ENCODE assay signal across 8 cellular contexts in genomic region chr11:32297629-32298028, GRCh38.
DNase-seq lines count a peak whose midpoint lies in the region; ATAC-seq and TF ChIP-seq lines count a peak whose summit lies in the region.

No MANE protein-coding gene starts in this region.

- H3K4me3 ChIP-seq in DOHH2 (ENCODE audit: low read length) (no peak overlapping the region), RWPE2 (ENCODE audit: severe bottlenecking) (no peak overlapping the region)

- no peaks in the 10 kb centered on the region for H3K36me3 ChIP-seq in DOHH2 (ENCODE audit: control insufficient read depth, low read length)
- no peaks in the 10 kb centered on the region for H3K36me3 ChIP-seq in RWPE2 (ENCODE audit: low read depth)

- H3K27me3 ChIP-seq in DOHH2 (ENCODE audit: control insufficient read depth, low read length) (no peaks in the 10 kb centered on the region), RWPE2 (ENCODE audit: insufficient read depth, poor library complexity, severe bottlenecking) (no peaks in the 10 kb centered on the region)

- H3K27ac ChIP-seq in DOHH2 (ENCODE audit: low read depth, low read length), result no peak overlapping the region
- H3K27ac ChIP-seq in RWPE2 (ENCODE audit: poor library complexity, severe bottlenecking), result no peak overlapping the region

- TF ChIP-seq CTCF in DOHH2 (IDR thresholded peaks at IDR 0.05; ENCODE audit: low read depth, low read length, poor library complexity, severe bottlenecking), result peak; percentile 34
- peak; percentile 50 for TF ChIP-seq CTCF in RWPE2 (IDR thresholded peaks at IDR 0.05; ENCODE audit: poor library complexity, severe bottlenecking)

- ATAC-seq in RWPE2 (ENCODE audit: low read depth) (peak; percentile 55), HG03108 (IDR thresholded peaks at IDR 0.05; ENCODE audit: unreplicated experiment) (no peak), HG03159 (IDR thresholded peaks at IDR 0.05; ENCODE audit: unreplicated experiment) (no peak), HG03342 (IDR thresholded peaks at IDR 0.05; ENCODE audit: unreplicated experiment) (no peak)

- H3K4me2 ChIP-seq in DOHH2 (ENCODE audit: low read length), result no peak overlapping the region

- H3K9me3 ChIP-seq in DOHH2 (ENCODE audit: control insufficient read depth, insufficient read depth, low read length) (no peaks in the 10 kb centered on the region), RWPE2 (ENCODE audit: severe bottlenecking) (no peaks in the 10 kb centered on the region)

- H3K4me1 ChIP-seq in DOHH2 (ENCODE audit: control insufficient read depth, low read length) (no peaks in the 10 kb centered on the region), RWPE2 (ENCODE audit: insufficient read depth, poor library complexity, severe bottlenecking) (peaks cover 1% of the 10 kb centered on the region)

- no peaks in the 10 kb centered on the region for H3F3A ChIP-seq in DOHH2 (ENCODE audit: control insufficient read depth, insufficient read depth)

- intact Hi-C loops in head of caudate nucleus (cut with DNase I), result loop anchor here (10.0 kb wide), 1 partner anchor 123 kb away; no protein-coding TSS in a partner anchor

- H4K20me1 ChIP-seq in DOHH2 (ENCODE audit: control insufficient read depth, insufficient read depth, low read depth, low read length), result no peaks in the 10 kb centered on the region

- in situ Hi-C loops in KBM-7 (cut with MboI; ENCODE audit: low pct_unique_long_range_greater_than_20kb, low sequenced_read_pairs), result no loop called here

- DNase-seq in KBM-7, result peak; percentile 53
- no peak for DNase-seq in RWPE2 (ENCODE audit: low spot score)
- DNase-seq in head of caudate nucleus, result peak in 38 of 42 donors; percentile 16 to 78 (median 48)
- no peak for DNase-seq in islet precursor cell

- no peaks in the 10 kb centered on the region for H3K9me2 ChIP-seq in DOHH2 (replicated peaks; ENCODE audit: control insufficient read depth, low read length)

- H3K79me2 ChIP-seq in DOHH2 (ENCODE audit: control insufficient read depth, low read length), result no peaks in the 10 kb centered on the region

Comparison
In these comparisons a context has a peak if more than half of its experiments do, and no peak if none do; other contexts are left out.
1. DNase-seq: peak in KBM-7 (single experiment) and head of caudate nucleus (38 of 42); none in RWPE2 (single experiment) and islet precursor cell (single experiment).